8 cellular contexts compared by ENCODE assay signal in genomic region chr2:111496181-111496580, GRCh38.
DNase-seq lines count a peak whose midpoint lies in the region; ATAC-seq and TF ChIP-seq lines count a peak whose summit lies in the region.
"Not testable (repeated sequence)": the region's sequence is repeated elsewhere in the genome, so short reads cannot be mapped to it uniquely, and the experiment has no call there.

No MANE protein-coding gene starts in this region.

- CTCF ChIA-PET in HCT116 (lab: Charles Lee); PC-3 (lab: Charles Lee); activated naive CD4-positive, alpha-beta T cell treated with anti-CD3 and anti-CD28 coated beads, Interleukin-2, amount 10 ng/mL, durations not matched to agents 7 days and 5 days (lab: Charles Lee): not testable (repeated sequence)

- H3K4me3 Mint-ChIP-seq in activated naive CD4-positive, alpha-beta T cell treated with anti-CD3 and anti-CD28 coated beads, Interleukin-2, amount 10 ng/mL, durations not matched to agents 7 days and 5 days, result peak overlapping the region; percentile 10

- H2AFZ ChIP-seq in HCT116 (ENCODE audit: low read depth, low read length, poor library complexity, severe bottlenecking); PC-3 (ENCODE audit: low read length): not testable (repeated sequence)

- H3K9me3 ChIP-seq in HCT116 (ENCODE audit: control insufficient read depth in 1 of 2, insufficient read depth in 1 of 2, low read depth in 1 of 2, low read length in 2 of 2); PC-3 (ENCODE audit: low read length); left ventricle myocardium inferior (replicated peaks); tibial artery: not testable (repeated sequence)

- not testable (repeated sequence) for TF ChIP-seq CTCF in AG10803 (conservative IDR thresholded peaks at IDR 0.05; ENCODE audit: low read length); HCT116 (IDR thresholded peaks at IDR 0.05 in 2 of 3, conservative IDR thresholded peaks at IDR 0.05 in 1 of 3; ENCODE audit: borderline replicate concordance in 1 of 3, insufficient read depth in 1 of 3, low read depth in 2 of 3, low read length in 2 of 3); PC-3 (conservative IDR thresholded peaks at IDR 0.05; ENCODE audit: low read depth, low read length); left ventricle myocardium inferior (IDR thresholded peaks at IDR 0.05; ENCODE audit: borderline replicate concordance); tibial artery (IDR thresholded peaks at IDR 0.05)

- TF ChIP-seq POLR2A in HCT116 (IDR thresholded peaks at IDR 0.05; ENCODE audit: borderline replicate concordance, extremely low read depth, insufficient read depth, insufficient read length), result not testable (repeated sequence)

- H3K4me2 ChIP-seq in HCT116 (ENCODE audit: low read length), result peak overlapping the region; percentile 53
- peak overlapping the region; percentile 69; the same call in 1 of the 2 replicates for H3K4me2 ChIP-seq in PC-3 (ENCODE audit: low read length)

- H3K9ac ChIP-seq in HCT116 (ENCODE audit: low read length), result peak overlapping the region; percentile 47; the same call in 1 of the 2 replicates
- H3K9ac ChIP-seq in PC-3 (ENCODE audit: low read length), result not testable (repeated sequence)

- POLR2A ChIA-PET in HCT116 (lab: Charles Lee); PC-3 (lab: Charles Lee; ENCODE audit: unreplicated experiment): not testable (repeated sequence)

- H3K36me3 Mint-ChIP-seq in activated naive CD4-positive, alpha-beta T cell treated with anti-CD3 and anti-CD28 coated beads, Interleukin-2, amount 10 ng/mL, durations not matched to agents 7 days and 5 days, result not testable (repeated sequence)

- H3K9me3 Mint-ChIP-seq in activated naive CD4-positive, alpha-beta T cell treated with anti-CD3 and anti-CD28 coated beads, Interleukin-2, amount 10 ng/mL, durations not matched to agents 7 days and 5 days, result not testable (repeated sequence)

- H3K36me3 ChIP-seq in HCT116 (ENCODE audit: control insufficient read depth in 1 of 2, insufficient read depth in 2 of 2, low read length in 2 of 2); PC-3 (ENCODE audit: low read depth, low read length); left ventricle myocardium inferior; tibial artery: not testable (repeated sequence)

- H3K4me1 Mint-ChIP-seq in activated naive CD4-positive, alpha-beta T cell treated with anti-CD3 and anti-CD28 coated beads, Interleukin-2, amount 10 ng/mL, durations not matched to agents 7 days and 5 days, result peaks cover 27% of the 10 kb centered on the region

- intact Hi-C loops in HCT116 (cut with micrococcal nuclease); PC-3 (cut with micrococcal nuclease); left ventricle myocardium inferior (cut with micrococcal nuclease); tibial artery (cut with DNase I; ENCODE audit: low total_unique reads): not testable (repeated sequence)

- not testable (repeated sequence) for H3K9me2 ChIP-seq in HCT116 (ENCODE audit: insufficient read depth); PC-3 (replicated peaks; ENCODE audit: low read length)

- not testable (repeated sequence) for TF ChIP-seq RAD21 in HCT116 (IDR thresholded peaks at IDR 0.05; ENCODE audit: low read depth)

- H3K27ac Mint-ChIP-seq in activated naive CD4-positive, alpha-beta T cell treated with anti-CD3 and anti-CD28 coated beads, Interleukin-2, amount 10 ng/mL, durations not matched to agents 7 days and 5 days, result peak overlapping the region; percentile 42

- peak overlapping the region; percentile 84 for H3K27ac ChIP-seq in HCT116 (ENCODE audit: low read depth, low read length)
- H3K27ac ChIP-seq in PC-3 (ENCODE audit: low read length), result peak overlapping the region; percentile 76
- H3K27ac ChIP-seq in epithelial cell of prostate, result peak overlapping the region; percentile 56
- peak overlapping the region; percentile 76 for H3K27ac ChIP-seq in left ventricle myocardium inferior (replicated peaks)
- peak overlapping the region; percentile 28 to 61 for H3K27ac ChIP-seq in tibial artery

- peak; percentile 88 for DNase-seq in AG10803 (ENCODE audit: low read depth)
- not testable (repeated sequence) for DNase-seq in HCT116 (ENCODE audit: low read depth, low spot score); epithelial cell of prostate (ENCODE audit: low read depth, low spot score); tibial artery
- peak; percentile 69 for DNase-seq in PC-3
- peak; percentile 25 for DNase-seq in activated naive CD4-positive, alpha-beta T cell treated with anti-CD3 and anti-CD28 coated beads, Interleukin-2, amount 10 ng/mL, durations not matched to agents 7 days and 5 days
- DNase-seq in left ventricle myocardium inferior, result peak; percentile 24
- DNase-seq in myocyte (ENCODE audit: low read depth), result peak; percentile 47

- H3K27me3 Mint-ChIP-seq in activated naive CD4-positive, alpha-beta T cell treated with anti-CD3 and anti-CD28 coated beads, Interleukin-2, amount 10 ng/mL, durations not matched to agents 7 days and 5 days, result not testable (repeated sequence)

- BruUV-seq in HCT116 (replicated peaks; lab: Mats Ljungman, UMichigan); PC-3 (replicated peaks; lab: Mats Ljungman, UMichigan): not testable (repeated sequence)

- not testable (repeated sequence) for H3K4me3 ChIP-seq in AG10803 (ENCODE audit: low read length); HCT116 (replicated peaks in 1 of 2; ENCODE audit: low read depth in 1 of 2, low read length in 2 of 2); PC-3 (ENCODE audit: low read length); left ventricle myocardium inferior; tibial artery

- ATAC-seq in HCT116, result peak; percentile 39
- peak; percentile 45 for ATAC-seq in PC-3

- not testable (repeated sequence) for H3K27me3 ChIP-seq in HCT116 (ENCODE audit: insufficient read depth, low read length); PC-3 (ENCODE audit: low read length); left ventricle myocardium inferior (ENCODE audit: low read depth); tibial artery

- H4K20me1 ChIP-seq in HCT116 (ENCODE audit: insufficient read depth); PC-3 (ENCODE audit: low read length): not testable (repeated sequence)

- peaks cover 17 to 28% of the 10 kb centered on the region in 2 experiments for H3K4me1 ChIP-seq in HCT116 (ENCODE audit: control insufficient read depth in 1 of 2, insufficient read depth in 2 of 2, low read length in 2 of 2)
- peaks cover 27% of the 10 kb centered on the region for H3K4me1 ChIP-seq in PC-3 (ENCODE audit: insufficient read depth, low read length)
- H3K4me1 ChIP-seq in left ventricle myocardium inferior, result not testable (repeated sequence)
- H3K4me1 ChIP-seq in tibial artery, result peaks cover 0 to 27% (median 1%) of the 10 kb centered on the region in 4 donors

- RAD21 ChIA-PET in HCT116 (lab: Charles Lee; ENCODE audit: low non-redundant PET in 1 of 2, low total read pairs in 2 of 2, uncharacterized antibody in 2 of 2, unreplicated experiment in 2 of 2), result not testable (repeated sequence)

- not testable (repeated sequence) for H3F3A ChIP-seq in PC-3 (ENCODE audit: low read length, unreplicated experiment)

- H3K79me2 ChIP-seq in HCT116 (ENCODE audit: insufficient read depth, low read length) (peaks cover 11% of the 10 kb centered on the region), PC-3 (ENCODE audit: low read length) (peaks cover 31% of the 10 kb centered on the region)

TF ChIP-seq in HCT116, 20 proteins besides CTCF, POLR2A, EP300 and RAD21:
- TF ChIP-seq CEBPB (IDR thresholded peaks at IDR 0.05; ENCODE audit: low read depth), result peak; percentile 64
- TF ChIP-seq TCF7L2 (IDR thresholded peaks at IDR 0.05; ENCODE audit: borderline replicate concordance, extremely low read depth, insufficient read depth, insufficient read length), result peak; percentile 23
